23 cellular contexts compared by ENCODE assay signal in genomic region chr6:166938704-166939103, GRCh38. TPM values are rescaled to one million over a fixed set of nuclear protein-coding genes. Genes with fewer than 3 reads are reported as not detected.
A peak's percentile ranks its signal among the peaks of the same experiment; 100 is the strongest.
DNase-seq lines count a peak whose midpoint lies in the region; ATAC-seq, FAIRE-seq and TF ChIP-seq lines count a peak whose summit lies in the region.
"Had no signal": no experiment of that assay in that cellular context is flagged by ENCODE, and none has a peak within 500 bp of the region (broad histone marks: within the 10 kb centered on the region; RNA-seq: fewer than 3 reads in every experiment).

No MANE protein-coding gene starts in this region.

- no peaks in the 10 kb centered on the region for H3K9me3 Mint-ChIP-seq in type B pancreatic cell
- H3K9me3 Mint-ChIP-seq: CD14-positive monocyte; CD4-positive, alpha-beta T cell; CD8-positive, alpha-beta memory T cell; GM23338; H9 had no signal

- no peak for FAIRE-seq in HepG2 (lab: Jason Lieb, UNC)
- FAIRE-seq: A204.1, GM12891, GM18507 had no signal

- H3K27me3 Mint-ChIP-seq in type B pancreatic cell: no peaks in the 10 kb centered on the region
- H3K27me3 Mint-ChIP-seq: CD4-positive, alpha-beta T cell; CD8-positive, alpha-beta memory T cell had no signal

- TF ChIP-seq CTCF in HepG2 (CRISPR knock-in tag; IDR thresholded peaks at IDR 0.05): no peak
- TF ChIP-seq CTCF in right lobe of liver (IDR thresholded peaks at IDR 0.05): no peak
- no peak for TF ChIP-seq CTCF in type B pancreatic cell (conservative IDR thresholded peaks at IDR 0.05)

- in situ Hi-C loops in HepG2 (cut with HindIII; ENCODE audit: extremely low pct_ligation_motif_present, low pct_unique_long_range_greater_than_20kb): no loop called here

- WGBS in HepG2 (ENCODE audit: low lambda C conversion rate): 97% methylated on average over 8 of the region's 8 CpGs
- WGBS in right lobe of liver (ENCODE audit: insufficient coverage, low coverage, low lambda C conversion rate, missing lambda C conversion rate): no CpG with 5 or more reads among the region's 8 CpGs

- TF ChIP-seq POLR2A in HepG2 (IDR thresholded peaks at IDR 0.05; ENCODE audit: insufficient read depth in 1 of 2, low read depth in 2 of 2, low read length in 2 of 2) (no peak), right lobe of liver (IDR thresholded peaks at IDR 0.05) (no peak)

- H4K20me1 ChIP-seq in HepG2 (ENCODE audit: insufficient read depth, low read length): peaks cover 24% of the 10 kb centered on the region

- H3K4me1 Mint-ChIP-seq in type B pancreatic cell (ENCODE audit: unreplicated experiment): no peaks in the 10 kb centered on the region

- POLR2A ChIA-PET in HepG2 (lab: Yijun Ruan, JAX): no interaction called here

- intact Hi-C loops in HepG2 (cut with micrococcal nuclease; ENCODE audit: unreplicated experiment): no loop called here
- intact Hi-C loops in right lobe of liver (cut with DNase I): no loop called here

- H3K27me3 ChIP-seq in HepG2 (ENCODE audit: control insufficient read depth in 1 of 2, insufficient read depth in 2 of 2, low read length in 2 of 2) (no peaks in the 10 kb centered on the region), right lobe of liver (no peaks in the 10 kb centered on the region)
- H3K27me3 ChIP-seq: BE2C; BLaER1 treated with 17β-estradiol and CSF1 and Interleukin-3, amounts not matched to agents 10 nM and 100 nM had no signal

- TF ChIP-seq RAD21 in HepG2 (CRISPR knock-in tag; IDR thresholded peaks at IDR 0.05): no peak

- peaks cover 49 to 91% of the 10 kb centered on the region in 2 experiments for H3K36me3 ChIP-seq in HepG2 (replicated peaks in 1 of 2; ENCODE audit: control insufficient read depth in 1 of 2, insufficient read depth in 2 of 2, low read length in 2 of 2)
- peaks cover 0 to 9% (median 0%) of the 10 kb centered on the region in 4 donors for H3K36me3 ChIP-seq in right lobe of liver
- H3K36me3 ChIP-seq: BE2C had no signal

- BruUV-seq in HepG2 (replicated peaks; lab: Mats Ljungman, UMichigan): no TSS peak

- no peak for TF ChIP-seq EP300 in HepG2 (IDR thresholded peaks at IDR 0.05; ENCODE audit: low read depth in 2 of 2, low read length in 2 of 2)
- TF ChIP-seq EP300 in HepG2 (CRISPR knock-in tag; IDR thresholded peaks at IDR 0.05; ENCODE audit: borderline replicate concordance): no peak

- CTCF ChIA-PET in HepG2 (lab: Yijun Ruan, JAX; ENCODE audit: low intra/inter-chr PET ratio, low total read pairs): no interaction called here

- no peak overlapping the region for H3K27ac Mint-ChIP-seq in type B pancreatic cell
- H3K27ac Mint-ChIP-seq: CD4-positive, alpha-beta T cell; GM23338; H9 had no signal

- DNase-seq in HepG2 (ENCODE audit: low spot score) (no peak), right lobe of liver (no peak), islet precursor cell (peak; percentile 45), type B pancreatic cell (ENCODE audit: extremely low spot score, unreplicated experiment) (peak; percentile 56), NCI-H345 (lab: John Stamatoyannopoulos, UW) (no peak), COR-L47 (lab: John Stamatoyannopoulos, UW) (no peak)
- DNase-seq: AML-193; BE2C; Calu3; CD4-positive, alpha-beta T cell; CD8-positive, alpha-beta memory T cell; DMS53; DMS79 treated with DMSO at 0.1 percent for 48 hours; GF-D8; H9 had no signal

- H3K27ac ChIP-seq in HepG2 (ENCODE audit: extremely low read length, insufficient read depth, low read length) (no peak overlapping the region), right lobe of liver (no peak overlapping the region)
- H3K27ac ChIP-seq: 22Rv1; BLaER1 treated with 17β-estradiol and CSF1 and Interleukin-3, amounts not matched to agents 10 nM and 100 nM had no signal

- H3K9me3 ChIP-seq in HepG2 (ENCODE audit: low read length) (no peaks in the 10 kb centered on the region), right lobe of liver (no peaks in the 10 kb centered on the region)
- H3K9me3 ChIP-seq: BE2C; BLaER1 treated with 17β-estradiol and CSF1 and Interleukin-3, amounts not matched to agents 10 nM and 100 nM had no signal

- ATAC-seq in HepG2 (no peak), right lobe of liver (no peak)
- ATAC-seq: GM23338, HCT116 had no signal

- H3K4me1 ChIP-seq in HepG2 (ENCODE audit: insufficient read depth, low read length): no peaks in the 10 kb centered on the region
- no peaks in the 10 kb centered on the region for H3K4me1 ChIP-seq in right lobe of liver

- H3K4me3 ChIP-seq in HepG2 (replicated peaks in 1 of 3; ENCODE audit: insufficient read depth in 1 of 3, low read depth in 2 of 3, low read length in 3 of 3) (no peak overlapping the region), right lobe of liver (no peak overlapping the region)
- H3K4me3 ChIP-seq: BLaER1 treated with 17β-estradiol and CSF1 and Interleukin-3, amounts not matched to agents 10 nM and 100 nM; GM23338 had no signal

- no peak overlapping the region for H2AFZ ChIP-seq in HepG2 (ENCODE audit: low read length)
- H2AFZ ChIP-seq: GM23338 had no signal

- peaks cover 19% of the 10 kb centered on the region for H3K36me3 Mint-ChIP-seq in type B pancreatic cell

- H3K4me3 Mint-ChIP-seq in type B pancreatic cell: no peak overlapping the region
- H3K4me3 Mint-ChIP-seq: CD14-positive monocyte; CD4-positive, alpha-beta T cell; CD8-positive, alpha-beta memory T cell; GM23338; H9 had no signal

- no peak overlapping the region for H3K4me2 ChIP-seq in HepG2 (ENCODE audit: low read depth, low read length)
- H3K4me2 ChIP-seq: BLaER1 treated with 17β-estradiol and CSF1 and Interleukin-3, amounts not matched to agents 10 nM and 100 nM; GM23338 had no signal

- H3K79me2 ChIP-seq in HepG2 (ENCODE audit: insufficient read depth, low read length): no peaks in the 10 kb centered on the region

- H3K9ac ChIP-seq in HepG2 (ENCODE audit: insufficient read depth, low read depth, low read length): no peak overlapping the region

TF ChIP-seq in HepG2, 621 proteins besides CTCF, POLR2A, EP300 and RAD21 (continues in another document):
- TF ChIP-seq ZNF687 (CRISPR knock-in tag; IDR thresholded peaks at IDR 0.05): 0 out of 2 replicates have a peak, but pooled peaks have one; percentile 21

RNA-seq across cellular contexts. Expression of gene RNASET2, which starts 17.6 kb away (rescaled TPM):
- total RNA-seq in HepG2 (2016; rRNA removed; fragmentation: Illumina TruSeq; extraction: Trizol) (22.4 and 44.6 TPM in 2 replicates), right lobe of liver (10 to 100 TPM; 21.7 to 48.4 (median 30.8) TPM), type B pancreatic cell (ENCODE audit: low replicate concordance) (32.3 and 45.5 TPM in 2 replicates)
- 26.9 and 41.2 TPM in 2 replicates for total RNA-seq in HepG2 (2016; cell fraction: cytosol; rRNA removed; fragmentation: Illumina TruSeq; extraction: Trizol; ENCODE audit: low read depth)
- 25.4 and 45.4 TPM in 2 replicates for total RNA-seq in HepG2 (2016; cell fraction: insoluble cytoplasmic fraction; rRNA removed; fragmentation: Illumina TruSeq; extraction: Trizol)
- 24.1 and 38.2 TPM in 2 replicates for total RNA-seq in HepG2 (2016; cell fraction: membrane; rRNA removed; fragmentation: Illumina TruSeq; extraction: Trizol)
- total RNA-seq in HepG2 (2016; cell fraction: nucleus; rRNA removed; fragmentation: Illumina TruSeq; extraction: Trizol): 30.2 and 32.0 TPM in 2 replicates
- 597 and 696 TPM in 2 replicates for polyA plus RNA-seq in HepG2 (2011; rRNA removed)
- polyA plus RNA-seq in HepG2 (2011; cell fraction: cytosol; rRNA removed): 456 and 545 TPM in 2 replicates
- 515 and 552 TPM in 2 replicates for polyA plus RNA-seq in HepG2 (2011; cell fraction: nucleus; rRNA removed)
- 446 and 587 TPM in 2 replicates for polyA plus RNA-seq in HepG2 (2012)
- 21.3 and 41.6 TPM in 2 replicates for polyA plus RNA-seq in HepG2 (2016; cell fraction: cytosol; fragmentation: Illumina TruSeq; extraction: Trizol; ENCODE audit: low read depth)
- 26.6 and 27.0 TPM in 2 replicates for polyA plus RNA-seq in HepG2 (2016; cell fraction: insoluble cytoplasmic fraction; fragmentation: Illumina TruSeq; extraction: Trizol; ENCODE audit: low read depth)
- 23.6 and 34.9 TPM in 2 replicates for polyA plus RNA-seq in HepG2 (2016; cell fraction: membrane; fragmentation: Illumina TruSeq; extraction: Trizol; ENCODE audit: low read depth)
- 68.7 and 69.0 TPM in 2 replicates for polyA plus RNA-seq in HepG2 (2016; cell fraction: nucleus; fragmentation: Illumina TruSeq; extraction: Trizol; ENCODE audit: insufficient read depth, low read depth)
- polyA minus RNA-seq in HepG2 (2011; rRNA and poly(A)+ RNA removed; ENCODE audit: low replicate concordance): 4.7 and 104 TPM in 2 replicates
- 149 and 185 TPM in 2 replicates for polyA minus RNA-seq in HepG2 (2011; cell fraction: cytosol; rRNA and poly(A)+ RNA removed)
- polyA minus RNA-seq in HepG2 (2011; cell fraction: nucleus; rRNA and poly(A)+ RNA removed): 159 and 184 TPM in 2 replicates

Comparison
In these comparisons a context has a peak if more than half of its experiments do, and no peak if none do; other contexts are left out.
1. DNase-seq: peak in islet precursor cell (single experiment) and type B pancreatic cell (single experiment); none in HepG2 (single experiment), right lobe of liver (0 of 3), NCI-H345 (single experiment) and COR-L47 (single experiment).